In genomic region chr4:123816462-123816861, GRCh38 we compare ENCODE assay signal across 1 cellular context.
TF ChIP-seq lines count a peak whose summit lies in the region.

No MANE protein-coding gene starts in this region.

TF ChIP-seq in WTC11, 78 proteins besides CTCF, POLR2A, EP300 and RAD21 (continued from another document):
- TF ChIP-seq MAX (CRISPR knock-in tag; IDR thresholded peaks at IDR 0.05), result no peak
- no peak for TF ChIP-seq OVOL2 (CRISPR knock-in tag; IDR thresholded peaks at IDR 0.05; ENCODE audit: borderline replicate concordance)
- no peak for TF ChIP-seq FOXP4 (CRISPR knock-in tag; IDR thresholded peaks at IDR 0.05)
- no peak for TF ChIP-seq ZNF532 (CRISPR knock-in tag; IDR thresholded peaks at IDR 0.05; ENCODE audit: borderline replicate concordance)
- TF ChIP-seq JAZF1 (CRISPR knock-in tag; IDR thresholded peaks at IDR 0.05), result no peak
- TF ChIP-seq STAT6 (CRISPR knock-in tag; conservative IDR thresholded peaks at IDR 0.05; ENCODE audit: low read depth), result no peak
- TF ChIP-seq TEAD1 (CRISPR knock-in tag; IDR thresholded peaks at IDR 0.05), result no peak
- TF ChIP-seq CREB1 (CRISPR knock-in tag; IDR thresholded peaks at IDR 0.05), result no peak
